ENCODE assay signal across 16 cellular contexts in genomic region chr17:47996201-47996600, GRCh38. TPM values are rescaled to one million over a fixed set of nuclear protein-coding genes. Genes with fewer than 3 reads are reported as not detected.
"Had no signal": no experiment of that assay in that cellular context is flagged by ENCODE, and none has a peak within 500 bp of the region (broad histone marks: within the 10 kb centered on the region; RNA-seq: fewer than 3 reads in every experiment).

No MANE protein-coding gene starts in this region.

- H2AFZ ChIP-seq: hepatocyte had no signal

- H3K27ac Mint-ChIP-seq: stimulated activated memory B cell treated with anti-CD40 and anti-IgM and Interleukin-4, amounts not matched to agents 10 μg/mL and 1 μg/mL and 100 μg/mL, for 72 hours; T-helper 17 cell; WTC11 had no signal

- H3K27me3 ChIP-seq: breast epithelium, hepatocyte, pancreas, tibial nerve had no signal

- H3K4me1 Mint-ChIP-seq: stimulated activated memory B cell treated with anti-CD40 and anti-IgM and Interleukin-4, amounts not matched to agents 10 μg/mL and 1 μg/mL and 100 μg/mL, for 72 hours; T-helper 17 cell had no signal

- DNase-seq: activated CD4-positive, alpha-beta T cell treated with anti-CD3 and anti-CD28 coated beads for 4 hours; activated CD8-positive, alpha-beta memory T cell treated with anti-CD3 and anti-CD28 coated beads for 24 hours; aorta; kidney; stimulated activated CD4-positive, alpha-beta T cell treated with anti-CD3 and anti-CD28 coated beads, Interleukin-2, amount 100 ng/mL, for 48 hours; T-helper 17 cell had no signal

- H3K9me3 ChIP-seq: breast epithelium, pancreas, tibial nerve had no signal

- H3K9me3 Mint-ChIP-seq: stimulated activated memory B cell treated with anti-CD40 and anti-IgM and Interleukin-4, amounts not matched to agents 10 μg/mL and 1 μg/mL and 100 μg/mL, for 72 hours; WTC11 had no signal

- H3K4me3 ChIP-seq: breast epithelium, hepatocyte, pancreas, tibial nerve had no signal

- H3K4me2 ChIP-seq: hepatocyte had no signal

- H3K27ac ChIP-seq: breast epithelium, hepatocyte, tibial nerve had no signal

- H3K4me3 Mint-ChIP-seq: stimulated activated memory B cell treated with anti-CD40 and anti-IgM and Interleukin-4, amounts not matched to agents 10 μg/mL and 1 μg/mL and 100 μg/mL, for 72 hours; T-helper 17 cell; WTC11 had no signal

- H3K36me3 ChIP-seq: breast epithelium, pancreas, tibial nerve had no signal

- H3K36me3 Mint-ChIP-seq: stimulated activated memory B cell treated with anti-CD40 and anti-IgM and Interleukin-4, amounts not matched to agents 10 μg/mL and 1 μg/mL and 100 μg/mL, for 72 hours; WTC11 had no signal

- H3K4me1 ChIP-seq: breast epithelium had no signal

- ATAC-seq: esophagus mucosa; stimulated activated memory B cell treated with anti-CD40 and anti-IgM and Interleukin-4, amounts not matched to agents 10 μg/mL and 1 μg/mL and 100 μg/mL, for 72 hours; T-helper 17 cell had no signal

RNA-seq across cellular contexts. Expression of gene PRR15L, which starts 38.5 kb away (rescaled TPM):
- total RNA-seq: aorta, cerebellum, mesenteric fat pad, skeletal muscle tissue, T-helper 17 cell, tibial nerve had no signal
